2 cellular contexts compared by ENCODE assay signal in genomic region chr11:93744669-93745004, GRCh38.
TF ChIP-seq lines count a peak whose summit lies in the region.

No MANE protein-coding gene starts in this region.

TF ChIP-seq in IMR-90, 13 proteins besides CTCF, POLR2A, EP300 and RAD21:
- TF ChIP-seq SMC3 (IDR thresholded peaks at IDR 0.05; ENCODE audit: low read depth, low read length) (no peak), MAFK (IDR thresholded peaks at IDR 0.05; ENCODE audit: low read depth, low read length) (no peak), RCOR1 (IDR thresholded peaks at IDR 0.05; ENCODE audit: insufficient replicate concordance, low read length) (no peak), MXI1 (IDR thresholded peaks at IDR 0.05; ENCODE audit: borderline replicate concordance, low read depth, low read length) (no peak), NFE2L2 (IDR thresholded peaks at IDR 0.05; ENCODE audit: low read depth, low read length) (no peak), CEBPB (IDR thresholded peaks at IDR 0.05; ENCODE audit: low read depth, low read length) (no peak), ELK1 (IDR thresholded peaks at IDR 0.05; ENCODE audit: borderline replicate concordance, low read depth, low read length) (no peak), USF2 (IDR thresholded peaks at IDR 0.05; ENCODE audit: low read depth, low read length) (no peak), BHLHE40 (IDR thresholded peaks at IDR 0.05; ENCODE audit: low read depth, low read length) (no peak), MAZ (IDR thresholded peaks at IDR 0.05; ENCODE audit: borderline replicate concordance, low read depth, low read length) (no peak), CHD1 (IDR thresholded peaks at IDR 0.05; ENCODE audit: low read depth, low read length) (no peak)
TF ChIP-seq in IMR-90: peak in this region for 0.

TF ChIP-seq in K562, 482 proteins besides CTCF, POLR2A, EP300 and RAD21:
- peak; percentile 28 for TF ChIP-seq PRDM10 (IDR thresholded peaks at IDR 0.05; ENCODE audit: partially characterized antibody)
- TF ChIP-seq ATF2 (CRISPR knock-in tag; IDR thresholded peaks at IDR 0.05): no peak
